18 cellular contexts compared by ENCODE assay signal in genomic region chr5:148653271-148653839, GRCh38. TPM values are rescaled to one million over a fixed set of nuclear protein-coding genes. Genes with fewer than 3 reads are reported as not detected.
DNase-seq lines count a peak whose midpoint lies in the region; ATAC-seq and TF ChIP-seq lines count a peak whose summit lies in the region.
"Had no signal": no experiment of that assay in that cellular context is flagged by ENCODE, and none has a peak within 500 bp of the region (broad histone marks: within the 10 kb centered on the region; RNA-seq: fewer than 3 reads in every experiment).

No MANE protein-coding gene starts in this region.

- H2BK120ac ChIP-seq in neuronal stem cell (ENCODE audit: low read depth, low read length), result no peak overlapping the region

- peak overlapping the region; percentile 35 for H3K18ac ChIP-seq in neuronal stem cell (ENCODE audit: low read length)

- H3K27me3 Mint-ChIP-seq in WTC11 (ENCODE audit: low read depth), result peaks cover 45% of the 10 kb centered on the region

- H3K4ac ChIP-seq in neuronal stem cell (ENCODE audit: low read length), result no peak overlapping the region

- H4K8ac ChIP-seq in neuronal stem cell (ENCODE audit: low read depth, low read length), result no peak overlapping the region

- TF ChIP-seq CTCF in WTC11 (IDR thresholded peaks at IDR 0.05) (no peak), foreskin keratinocyte (conservative IDR thresholded peaks at IDR 0.05) (no peak)

- peaks cover 7% of the 10 kb centered on the region for H3K4me1 Mint-ChIP-seq in WTC11

- H3K4me2 ChIP-seq in neuronal stem cell (ENCODE audit: insufficient read depth, low read length, poor library complexity, severe bottlenecking), result peak overlapping the region; percentile 21

- H3K9ac ChIP-seq in ES-I3 (ENCODE audit: low read depth, low read length) (peak overlapping the region; percentile 50; the same call in 1 of the 2 replicates), neuronal stem cell (ENCODE audit: low read depth, low read length, poor library complexity) (no peak overlapping the region)

- H3K36me3 Mint-ChIP-seq in WTC11, result no peaks in the 10 kb centered on the region
- H3K36me3 Mint-ChIP-seq: activated CD4-positive, alpha-beta memory T cell treated with anti-CD3 and anti-CD28 coated beads for 36 hours had no signal

- WGBS in iPS DF 6.9 (ENCODE audit: insufficient coverage, insufficient read length), result no CpG with 5 or more reads among the region's 11 CpGs
- no CpG with 5 or more reads among the region's 11 CpGs for WGBS in neuronal stem cell (ENCODE audit: extremely low coverage in 2 of 2, insufficient read length in 2 of 2, insufficient replicate concordance in 1 of 2), 2 donors

- H3K9me3 Mint-ChIP-seq in WTC11, result no peaks in the 10 kb centered on the region
- H3K9me3 Mint-ChIP-seq: activated CD4-positive, alpha-beta memory T cell treated with anti-CD3 and anti-CD28 coated beads for 36 hours had no signal

- peak overlapping the region; percentile 69 for H3K23ac ChIP-seq in neuronal stem cell (ENCODE audit: low read depth, low read length, poor library complexity)

- H3K4me1 ChIP-seq in ES-I3 (ENCODE audit: insufficient read depth, low read length), result no peaks in the 10 kb centered on the region
- no peaks in the 10 kb centered on the region for H3K4me1 ChIP-seq in iPS DF 6.9 (ENCODE audit: control insufficient read depth, insufficient read depth, low read length)
- H3K4me1 ChIP-seq in neuronal stem cell (ENCODE audit: control insufficient read depth in 2 of 2, insufficient read depth in 1 of 2, low read depth in 1 of 2, low read length in 2 of 2), result peaks cover 0 to 2% of the 10 kb centered on the region in 2 donors
- H3K4me1 ChIP-seq in foreskin keratinocyte, result no peaks in the 10 kb centered on the region
- H3K4me1 ChIP-seq: vagina had no signal

- H3K36me3 ChIP-seq in ES-I3 (ENCODE audit: insufficient read depth, low read length) (no peaks in the 10 kb centered on the region), iPS DF 6.9 (ENCODE audit: control insufficient read depth, insufficient read depth, low read length) (no peaks in the 10 kb centered on the region), neuronal stem cell (replicated peaks in 1 of 2; ENCODE audit: control insufficient read depth in 2 of 2, insufficient read depth in 2 of 2, low read length in 2 of 2) (no peaks in the 10 kb centered on the region)
- H3K36me3 ChIP-seq: vagina had no signal

- H3K27ac ChIP-seq in iPS DF 6.9 (ENCODE audit: low read length) (no peak overlapping the region), neuronal stem cell (replicated peaks; ENCODE audit: low read length) (no peak overlapping the region), foreskin keratinocyte (no peak overlapping the region)
- H3K27ac ChIP-seq: vagina had no signal

- H2AFZ ChIP-seq in neuronal stem cell (ENCODE audit: low read length), result no peak overlapping the region

- no peak overlapping the region for H2BK15ac ChIP-seq in neuronal stem cell (ENCODE audit: low read length)

- no peak overlapping the region for H3K27ac Mint-ChIP-seq in WTC11
- H3K27ac Mint-ChIP-seq: activated CD4-positive, alpha-beta memory T cell treated with anti-CD3 and anti-CD28 coated beads for 36 hours had no signal

- no peak for DNase-seq in WTC11 (ENCODE audit: low spot score)
- no peak for DNase-seq in iPS DF 6.9 (ENCODE audit: low read depth, low spot score)
- DNase-seq in neuronal stem cell (ENCODE audit: low spot score), result no peak
- DNase-seq in hepatic stellate cell (ENCODE audit: low spot score), result no peak
- DNase-seq in SKM-1 (lab: John Stamatoyannopoulos, UW; ENCODE audit: unreplicated experiment), result no peak
- no peak for DNase-seq in foreskin keratinocyte
- DNase-seq: activated CD4-positive, alpha-beta memory T cell treated with anti-CD3 and anti-CD28 coated beads for 36 hours; CD8-positive, alpha-beta memory T cell; foreskin melanocyte; NCI-H2171; NCI-H774; stimulated activated naive CD4-positive, alpha-beta T cell treated with Interleukin-2 at 50 U/mL for 16 hours had no signal

- H3K27me3 ChIP-seq in iPS DF 6.9 (ENCODE audit: control insufficient read depth, insufficient read depth, low read length), result peaks cover 17% of the 10 kb centered on the region
- peaks cover 4 to 36% (median 26%) of the 10 kb centered on the region in 3 experiments for H3K27me3 ChIP-seq in neuronal stem cell (ENCODE audit: control insufficient read depth in 3 of 3, insufficient read depth in 3 of 3, low read depth in 1 of 3, low read length in 3 of 3)
- H3K27me3 ChIP-seq in foreskin keratinocyte, result peaks cover 94% of the 10 kb centered on the region
- H3K27me3 ChIP-seq: vagina had no signal

- H3K9me3 ChIP-seq in ES-I3 (ENCODE audit: control insufficient read depth, insufficient read depth, low read length) (no peaks in the 10 kb centered on the region), iPS DF 6.9 (ENCODE audit: control insufficient read depth, insufficient read depth, low read length) (no peaks in the 10 kb centered on the region), neuronal stem cell (replicated peaks in 1 of 2; ENCODE audit: control insufficient read depth in 2 of 2, insufficient read depth in 1 of 2, low read depth in 1 of 2, low read length in 2 of 2) (peaks cover 0 to 2% of the 10 kb centered on the region in 2 donors)
- H3K9me3 ChIP-seq: vagina had no signal

- POLR2A ChIA-PET in WTC11 (lab: Charles Lee), result no interaction called here

- no peak overlapping the region for H2AK5ac ChIP-seq in neuronal stem cell (ENCODE audit: low read depth, low read length)

- peak overlapping the region; percentile 25 for H3K14ac ChIP-seq in neuronal stem cell (ENCODE audit: low read length)

- no peak overlapping the region for H2BK12ac ChIP-seq in neuronal stem cell (ENCODE audit: low read length)

- peak overlapping the region; percentile 71 for H3K4me3 Mint-ChIP-seq in WTC11
- H3K4me3 Mint-ChIP-seq: activated CD4-positive, alpha-beta memory T cell treated with anti-CD3 and anti-CD28 coated beads for 36 hours; CD8-positive, alpha-beta memory T cell had no signal

- ATAC-seq in WTC11, result no peak; the same call in 1 of the 2 replicates
- no peak for ATAC-seq in GM21737 (IDR thresholded peaks at IDR 0.05; ENCODE audit: unreplicated experiment)
- no peak for ATAC-seq in foreskin keratinocyte

- CTCF ChIA-PET in WTC11 (lab: Charles Lee), result interaction anchor here (0.9 kb wide), 1 partner anchor 77 kb away, joined by 4 read pairs; no protein-coding TSS in a partner anchor

- H2BK5ac ChIP-seq in neuronal stem cell (ENCODE audit: low read length), result no peak overlapping the region

- no peaks in the 10 kb centered on the region for H3K79me1 ChIP-seq in neuronal stem cell (ENCODE audit: low read depth, low read length)

- H4K91ac ChIP-seq in neuronal stem cell (ENCODE audit: low read depth, low read length, poor library complexity), result no peak overlapping the region

- H3K4me3 ChIP-seq in iPS DF 6.9 (ENCODE audit: low read length) (peak overlapping the region; percentile 70; the same call in 1 of the 2 replicates), neuronal stem cell (ENCODE audit: low read length in 2 of 2) (peak overlapping the region in 1 of 2 donors; percentile 10)

TF ChIP-seq in WTC11, 78 proteins besides CTCF, POLR2A, EP300 and RAD21 (continues in another document):
- TF ChIP-seq FOXK1 (CRISPR knock-in tag; IDR thresholded peaks at IDR 0.05) (no peak), EMX1 (CRISPR knock-in tag; IDR thresholded peaks at IDR 0.05) (no peak), ZNF138 (CRISPR knock-in tag; conservative IDR thresholded peaks at IDR 0.05) (no peak), ZSCAN18 (CRISPR knock-in tag; IDR thresholded peaks at IDR 0.05) (no peak), SMAD3 (CRISPR knock-in tag; IDR thresholded peaks at IDR 0.05; ENCODE audit: borderline replicate concordance) (no peak), AFF4 (CRISPR knock-in tag; IDR thresholded peaks at IDR 0.05; ENCODE audit: borderline replicate concordance) (no peak), ESRRA (CRISPR knock-in tag; IDR thresholded peaks at IDR 0.05; ENCODE audit: borderline replicate concordance) (no peak)

RNA-seq across cellular contexts. Expression of gene HTR4, which starts 1.0 kb away (rescaled TPM):
- total RNA-seq in WTC11 (2021) (not detected in 3 replicates), foreskin keratinocyte (not detected in 2 replicates)
- polyA plus RNA-seq in neuronal stem cell (2013, experiment 1 of 2), result not detected
- not detected for polyA plus RNA-seq in neuronal stem cell (2013, experiment 2 of 2)
- not detected in 2 replicates for polyA plus RNA-seq in foreskin keratinocyte
- total RNA-seq: activated CD4-positive, alpha-beta memory T cell treated with anti-CD3 and anti-CD28 coated beads for 36 hours; CD8-positive, alpha-beta memory T cell; endothelial cell of umbilical vein; kidney epithelial cell had no signal
- polyA plus RNA-seq: AG04450; CD8-positive, alpha-beta memory T cell; endothelial cell of umbilical vein had no signal
